In genomic region chr21:41761211-41762181, GRCh38 we compare ENCODE assay signal across 1 cellular context.
TF ChIP-seq lines count a peak whose summit lies in the region.

No MANE protein-coding gene starts in this region.

TF ChIP-seq in SK-N-SH treated with all-trans-retinoic acid at 6 μM for 48 hours, 23 proteins besides CTCF, POLR2A, EP300 and RAD21 (continued from another document):
- TF ChIP-seq CSRNP3 (CRISPR knock-in tag; IDR thresholded peaks at IDR 0.05) (no peak), ARNTL (CRISPR knock-in tag; IDR thresholded peaks at IDR 0.05; ENCODE audit: borderline replicate concordance, low read depth) (no peak), ZNF70 (CRISPR knock-in tag; IDR thresholded peaks at IDR 0.05) (no peak), PPARA (CRISPR knock-in tag; IDR thresholded peaks at IDR 0.05; ENCODE audit: borderline replicate concordance) (no peak), BACH2 (CRISPR knock-in tag; IDR thresholded peaks at IDR 0.05; ENCODE audit: borderline replicate concordance) (no peak), TSHZ2 (CRISPR knock-in tag; IDR thresholded peaks at IDR 0.05) (no peak), TOX (CRISPR knock-in tag; IDR thresholded peaks at IDR 0.05; ENCODE audit: borderline replicate concordance) (no peak), OSR1 (CRISPR knock-in tag; IDR thresholded peaks at IDR 0.05) (no peak), ISL1 (CRISPR knock-in tag; IDR thresholded peaks at IDR 0.05) (no peak), ZFP30 (CRISPR knock-in tag; IDR thresholded peaks at IDR 0.05) (no peak), SNAI2 (CRISPR knock-in tag; IDR thresholded peaks at IDR 0.05) (no peak)
